ENCODE assay signal across 8 cellular contexts in genomic region chr17:73429440-73430164, GRCh38.
DNase-seq lines count a peak whose midpoint lies in the region; ATAC-seq and TF ChIP-seq lines count a peak whose summit lies in the region.

No MANE protein-coding gene starts in this region.

- ATAC-seq in HG03342 (IDR thresholded peaks at IDR 0.05; ENCODE audit: unreplicated experiment) = peak; percentile 88
- ATAC-seq in activated CD4-positive, CD25-positive, alpha-beta regulatory T cell treated with anti-CD3 and anti-CD28 coated beads, Interleukin-2, amount 50 U/mL, for 24 hours = peak; percentile 79 to 87
- ATAC-seq in HG03439 (IDR thresholded peaks at IDR 0.05; ENCODE audit: unreplicated experiment) = no peak

- DNase-seq in GM13976 (ENCODE audit: low spot score) (peak; percentile 92), NCI-H345 treated with DMSO at 0.1 percent for 48 hours (lab: John Stamatoyannopoulos, UW; ENCODE audit: unreplicated experiment) (peak; percentile 64), kidney glomerular epithelial cell (lab: John Stamatoyannopoulos, UW) (peak; percentile 48)
- peak; percentile 73 for DNase-seq in central memory CD4-positive, alpha-beta T cell
- DNase-seq in stimulated activated CD4-positive, alpha-beta T cell treated with anti-CD3 and anti-CD28 coated beads, Interleukin-1b, Interleukin-23, amount 100 ng/mL, for 48 hours = peak; percentile 84

- TF ChIP-seq CTCF in GM13976 (IDR thresholded peaks at IDR 0.05; ENCODE audit: borderline replicate concordance, control extremely low read depth, extremely low read depth, insufficient read depth, missing control alignments) = peak; percentile 97

- in situ Hi-C loops in GM13976 (cut with MboI; ENCODE audit: low sequenced_read_pairs, unreplicated experiment) = loop anchor here (25.0 kb wide), 1 partner anchor 283 kb away; no protein-coding TSS in a partner anchor
